In the genomic region with DNA sequence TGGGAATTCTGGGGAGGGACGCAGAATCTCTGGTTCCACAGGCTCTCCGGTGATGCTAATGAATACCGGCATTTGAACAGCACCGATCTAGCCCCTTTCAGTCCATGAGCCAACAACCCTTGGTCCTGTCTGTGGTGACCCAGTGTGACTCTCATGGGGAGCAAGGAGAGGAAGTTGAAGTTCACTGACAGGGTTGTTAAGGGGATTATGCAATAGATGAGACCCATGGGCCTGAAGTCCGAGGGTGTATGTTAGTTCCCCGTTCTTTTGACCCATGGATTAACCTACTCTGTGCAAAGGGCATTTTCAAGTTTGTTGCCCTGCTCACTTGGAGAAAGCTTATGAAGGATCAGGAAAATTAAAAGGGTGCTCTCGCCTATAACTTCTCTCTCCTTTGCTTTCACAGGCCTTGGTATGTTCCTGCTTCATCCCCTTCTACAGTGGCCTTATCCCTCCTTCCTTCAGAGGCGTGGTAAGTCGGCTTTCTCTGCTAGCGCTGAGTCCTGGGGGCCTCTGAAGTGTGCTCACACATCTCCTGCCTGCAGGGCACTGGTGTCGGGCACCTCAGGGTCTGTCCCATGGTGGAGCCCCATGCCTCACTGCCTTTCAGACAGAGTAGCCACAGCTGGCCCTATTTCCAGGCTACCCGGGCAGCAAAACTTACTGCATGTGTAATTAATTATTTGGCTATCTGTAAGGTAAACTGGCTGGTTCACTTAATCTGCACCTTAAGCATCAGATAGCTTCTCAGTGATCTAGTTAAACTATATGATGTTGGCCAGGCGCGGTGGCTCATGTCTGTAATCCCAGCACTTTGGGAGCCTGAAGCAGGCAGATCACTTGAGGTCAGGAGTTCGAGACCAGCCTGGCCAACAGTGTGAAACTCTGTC, we compare ENCODE assay signal across 34 cellular contexts. TPM values are rescaled to one million over a fixed set of nuclear protein-coding genes. Genes with fewer than 3 reads are reported as not detected.
DNase-seq lines count a peak whose midpoint lies in the region; ATAC-seq, FAIRE-seq and TF ChIP-seq lines count a peak whose summit lies in the region.
"Had no signal": no experiment of that assay in that cellular context is flagged by ENCODE, and none has a peak within 500 bp of the region (broad histone marks: within the 10 kb centered on the region; RNA-seq: fewer than 3 reads in every experiment).

No MANE protein-coding gene starts in this region.

- no peaks in the 10 kb centered on the region for H3K4me1 Mint-ChIP-seq in activated T-helper 1 cell treated with anti-CD3 and anti-CD28 coated beads, Interleukin-12 subunit alpha, Interleukin-12 subunit beta, Interleukin-2, Interleukin-4 antibody, amounts not matched to agents 30 ng/mL and 10 ng/mL and 1 ng/mL, durations not matched to agents 14 hours and 24 hours and 36 hours (ENCODE audit: low read depth)
- peaks cover 17 to 22% of the 10 kb centered on the region in 2 experiments for H3K4me1 Mint-ChIP-seq in H9

- H3K27me3 ChIP-seq in bronchial epithelial cell (ENCODE audit: control insufficient read depth, insufficient read depth, low read length) (no peaks in the 10 kb centered on the region), small intestine (ENCODE audit: control insufficient read depth in 2 of 2, insufficient read depth in 2 of 2, low read length in 2 of 2) (no peaks in the 10 kb centered on the region), tibial nerve (peaks cover 0 to 15% of the 10 kb centered on the region in 2 donors), H9 (ENCODE audit: insufficient read depth, low read length) (no peaks in the 10 kb centered on the region)
- H3K27me3 ChIP-seq: right atrium auricular region had no signal

- H3K4ac ChIP-seq in H9 (ENCODE audit: low read depth, low read length) = no peak overlapping the region

- FAIRE-seq in bronchial epithelial cell (lab: Jason Lieb, UNC) = peak; percentile 60
- FAIRE-seq in small intestine (lab: Jason Lieb, UNC) = no peak
- FAIRE-seq: colon, GM12891 had no signal

- no peaks in the 10 kb centered on the region; the same call in 1 of the 2 replicates for H3K4me1 ChIP-seq in HEK293 (ENCODE audit: control insufficient read depth, insufficient read depth, low read length)
- H3K4me1 ChIP-seq in small intestine (ENCODE audit: control insufficient read depth in 2 of 2, insufficient read depth in 1 of 2, low read depth in 1 of 2, low read length in 1 of 2) = no peaks in the 10 kb centered on the region
- peaks cover 0 to 8% (median 3%) of the 10 kb centered on the region in 4 donors for H3K4me1 ChIP-seq in tibial nerve
- H3K4me1 ChIP-seq in H9 (ENCODE audit: insufficient read depth, low read length) = no peaks in the 10 kb centered on the region; the same call in 1 of the 2 replicates
- H3K4me1 ChIP-seq: parathyroid adenoma had no signal

- no peaks in the 10 kb centered on the region; the same call in 1 of the 2 replicates for H3K79me2 ChIP-seq in H9 (ENCODE audit: insufficient read depth, low read length)
- H3K79me2 ChIP-seq: parathyroid adenoma had no signal

- DNase-seq in NOMO-1 treated with dmso at 0.1 percent for 144 hours (lab: John Stamatoyannopoulos, UW; ENCODE audit: unreplicated experiment) (peak; percentile 64), bronchial epithelial cell (ENCODE audit: low read depth) (no peak), small intestine (peak; percentile 25), tibial nerve (ENCODE audit: low spot score in 2 of 2) (no peak), H9 (no peak)
- DNase-seq in activated T-helper 1 cell treated with anti-CD3 and anti-CD28 coated beads, Interleukin-12 subunit alpha, Interleukin-12 subunit beta, Interleukin-2, Interleukin-4 antibody, amounts not matched to agents 30 ng/mL and 10 ng/mL and 1 ng/mL, durations not matched to agents 14 hours and 24 hours and 36 hours (ENCODE audit: low spot score) = no peak
- DNase-seq: activated CD4-positive, alpha-beta memory T cell treated with anti-CD3 and anti-CD28 coated beads, Interleukin-2, amount 10 ng/mL, durations not matched to agents 7 days and 5 days; anterior cingulate cortex; CD4-positive, alpha-beta memory T cell; effector CD8-positive, alpha-beta T cell; EL; islet precursor cell; NCI-H146; NCI-H446; NCI-H774; PC-9; SHP77 treated with DMSO at 0.1 percent for 48 hours; spleen; stimulated activated CD4-positive, alpha-beta T cell treated with anti-CD3 and anti-CD28 coated beads, Interleukin-2, amount 100 ng/mL, for 48 hours had no signal

- H3K36me3 Mint-ChIP-seq in activated T-helper 1 cell treated with anti-CD3 and anti-CD28 coated beads, Interleukin-12 subunit alpha, Interleukin-12 subunit beta, Interleukin-2, Interleukin-4 antibody, amounts not matched to agents 30 ng/mL and 10 ng/mL and 1 ng/mL, durations not matched to agents 14 hours and 24 hours and 36 hours (ENCODE audit: low read depth) = no peaks in the 10 kb centered on the region
- peaks cover 53 to 66% (median 64%) of the 10 kb centered on the region in 3 experiments for H3K36me3 Mint-ChIP-seq in H9 (ENCODE audit: insufficient read depth in 1 of 3, low read depth in 3 of 3)
- H3K36me3 Mint-ChIP-seq: activated naive CD4-positive, alpha-beta T cell treated with anti-CD3 and anti-CD28 coated beads, Interleukin-2, amount 50 U/mL, for 72 hours; CD4-positive, alpha-beta memory T cell had no signal

- CTCF ChIA-PET in HEK293 (lab: Yijun Ruan, JAX) = interaction anchor here (0.8 to 8.8 kb wide), 2 partner anchors 16 to 22 kb away, joined by 3 to 60 read pairs; no protein-coding TSS in a partner anchor

- H3K18ac ChIP-seq in H9 (ENCODE audit: insufficient read length, low read depth, low read length) = no peak overlapping the region

- no peak overlapping the region for H4K5ac ChIP-seq in H9 (ENCODE audit: insufficient read length, low read depth, low read length)

- H2AFZ ChIP-seq in H9 (ENCODE audit: low read length) = no peak overlapping the region
- H2AFZ ChIP-seq: parathyroid adenoma, PC-9 had no signal

- no peak overlapping the region for H2BK12ac ChIP-seq in H9 (ENCODE audit: insufficient read length, low read depth, low read length)

- no peak for TF ChIP-seq CTCF in HEK293 (tag by site-specific recombination; IDR thresholded peaks at IDR 0.05)
- no peak for TF ChIP-seq CTCF in bronchial epithelial cell (IDR thresholded peaks at IDR 0.05; ENCODE audit: insufficient read depth, low read length, severe bottlenecking)
- TF ChIP-seq CTCF in tibial nerve (IDR thresholded peaks at IDR 0.05) = no peak
- no peak for TF ChIP-seq CTCF in H9 (conservative IDR thresholded peaks at IDR 0.05)

- WGBS in small intestine, 3 donors = 82 to 84% (median 83%) methylated on average over 15 of the region's 15 CpGs
- WGBS in tibial nerve, 2 donors = 80 to 85% methylated on average over 15 of the region's 15 CpGs
- no CpG with 5 or more reads among the region's 15 CpGs for whole genome bisulfite sequencing in H9 (ENCODE audit: extremely low coverage, insufficient read length, low lambda C conversion rate)

- intact Hi-C loops in activated T-helper 1 cell treated with anti-CD3 and anti-CD28 coated beads, Interleukin-12 subunit alpha, Interleukin-12 subunit beta, Interleukin-2, Interleukin-4 antibody, amounts not matched to agents 30 ng/mL and 10 ng/mL and 1 ng/mL, durations not matched to agents 14 hours and 24 hours and 36 hours (cut with micrococcal nuclease) = no loop called here

- H3K4me3 ChIP-seq in HEK293 (ENCODE audit: low read depth, low read length) (no peak overlapping the region), bronchial epithelial cell (ENCODE audit: low read depth, low read length) (no peak overlapping the region), small intestine (ENCODE audit: low read depth in 1 of 2, low read length in 2 of 2) (no peak overlapping the region), tibial nerve (no peak overlapping the region)
- H3K4me3 ChIP-seq: lung, PC-9, right atrium auricular region, spleen had no signal

- H3K4me2 ChIP-seq in H9 (ENCODE audit: insufficient read depth, insufficient read length, low read length) = no peak overlapping the region
- H3K4me2 ChIP-seq: PC-9 had no signal

- H4K8ac ChIP-seq in H9 (replicated peaks; ENCODE audit: insufficient read length, low read depth, low read length) = no peak overlapping the region

- H3K14ac ChIP-seq in H9 (ENCODE audit: insufficient read depth, low read length) = no peak overlapping the region

- no peak overlapping the region for H2BK120ac ChIP-seq in H9 (ENCODE audit: low read depth, low read length, poor library complexity, severe bottlenecking)

- no peaks in the 10 kb centered on the region for H3K9me3 Mint-ChIP-seq in activated T-helper 1 cell treated with anti-CD3 and anti-CD28 coated beads, Interleukin-12 subunit alpha, Interleukin-12 subunit beta, Interleukin-2, Interleukin-4 antibody, amounts not matched to agents 30 ng/mL and 10 ng/mL and 1 ng/mL, durations not matched to agents 14 hours and 24 hours and 36 hours
- no peaks in the 10 kb centered on the region; a peak in 1 of 5 replicates for H3K9me3 Mint-ChIP-seq in H9
- H3K9me3 Mint-ChIP-seq: activated CD4-positive, alpha-beta memory T cell treated with anti-CD3 and anti-CD28 coated beads, Interleukin-2, amount 10 ng/mL, durations not matched to agents 7 days and 5 days; activated naive CD4-positive, alpha-beta T cell treated with anti-CD3 and anti-CD28 coated beads, Interleukin-2, amount 50 U/mL, for 72 hours; CD4-positive, alpha-beta memory T cell; T-helper 1 cell treated with Interleukin-12 subunit alpha and Interleukin-12 subunit beta and Interleukin-4 antibody, amounts not matched to agents 30 μg/mL and 1 μg/mL, for 36 hours had no signal

- H3K27ac Mint-ChIP-seq in activated T-helper 1 cell treated with anti-CD3 and anti-CD28 coated beads, Interleukin-12 subunit alpha, Interleukin-12 subunit beta, Interleukin-2, Interleukin-4 antibody, amounts not matched to agents 30 ng/mL and 10 ng/mL and 1 ng/mL, durations not matched to agents 14 hours and 24 hours and 36 hours = no peak overlapping the region
- peak overlapping the region in 1 of 3 experiments; percentile 62; a peak in 2 of 7 replicates for H3K27ac Mint-ChIP-seq in H9
- H3K27ac Mint-ChIP-seq: activated CD4-positive, alpha-beta memory T cell treated with anti-CD3 and anti-CD28 coated beads, Interleukin-2, amount 10 ng/mL, durations not matched to agents 7 days and 5 days; T-helper 1 cell treated with Interleukin-12 subunit alpha and Interleukin-12 subunit beta and Interleukin-4 antibody, amounts not matched to agents 30 μg/mL and 1 μg/mL, for 36 hours had no signal

- no peak overlapping the region for H2AK5ac ChIP-seq in H9 (ENCODE audit: insufficient read length, low read length)

- peaks cover 0 to 17% of the 10 kb centered on the region in 2 experiments; a peak in 2 of 3 replicates for H3K36me3 ChIP-seq in HEK293 (ENCODE audit: control insufficient read depth in 2 of 2, insufficient read depth in 1 of 2, low read length in 2 of 2)
- H3K36me3 ChIP-seq in bronchial epithelial cell (ENCODE audit: control insufficient read depth, insufficient read depth, low read length) = no peaks in the 10 kb centered on the region
- H3K36me3 ChIP-seq in small intestine (ENCODE audit: control insufficient read depth in 2 of 2, insufficient read depth in 2 of 2, low read length in 2 of 2) = no peaks in the 10 kb centered on the region
- no peaks in the 10 kb centered on the region for H3K36me3 ChIP-seq in tibial nerve
- H3K36me3 ChIP-seq: right atrium auricular region, spleen had no signal

- no peak overlapping the region for H3K27ac ChIP-seq in HEK293 (ENCODE audit: extremely low read depth, low read depth, low read length)
- H3K27ac ChIP-seq in small intestine (ENCODE audit: low read depth in 1 of 2, low read length in 1 of 2) = no peak overlapping the region
- no peak overlapping the region for H3K27ac ChIP-seq in tibial nerve
- H3K27ac ChIP-seq in H9 (ENCODE audit: insufficient read length, low read depth, low read length) = no peak overlapping the region
- H3K27ac ChIP-seq: epithelial cell of prostate, parathyroid adenoma, PC-9, right atrium auricular region had no signal

- no peak overlapping the region for H2BK15ac ChIP-seq in H9 (ENCODE audit: low read depth, low read length)

- H2BK5ac ChIP-seq in H9 (ENCODE audit: insufficient read length, low read length) = no peak overlapping the region

- no peaks in the 10 kb centered on the region for H3K79me1 ChIP-seq in H9 (ENCODE audit: insufficient read depth, low read depth, low read length, poor library complexity, severe bottlenecking)

- no peaks in the 10 kb centered on the region for H4K20me1 ChIP-seq in H9 (ENCODE audit: control insufficient read depth, insufficient read depth, insufficient read length)

- no peak for TF ChIP-seq POLR2A in tibial nerve (IDR thresholded peaks at IDR 0.05)

- H3K27me3 Mint-ChIP-seq in activated T-helper 1 cell treated with anti-CD3 and anti-CD28 coated beads, Interleukin-12 subunit alpha, Interleukin-12 subunit beta, Interleukin-2, Interleukin-4 antibody, amounts not matched to agents 30 ng/mL and 10 ng/mL and 1 ng/mL, durations not matched to agents 14 hours and 24 hours and 36 hours (ENCODE audit: insufficient read depth) = peaks cover 10% of the 10 kb centered on the region
- no peaks in the 10 kb centered on the region for H3K27me3 Mint-ChIP-seq in H9 (ENCODE audit: low read depth)

- POLR2A ChIA-PET in HEK293 (lab: Yijun Ruan, JAX) = interaction anchor here (2.3 kb wide), 1 partner anchor 17 kb away, joined by 4 read pairs; no protein-coding TSS in a partner anchor

- H3K23ac ChIP-seq in H9 (ENCODE audit: insufficient read length, low read depth, low read length) = no peak overlapping the region

- H3K56ac ChIP-seq in H9 (ENCODE audit: insufficient read length, low read depth, low read length) = no peak overlapping the region

- H3K9me3 ChIP-seq in HEK293 (ENCODE audit: control insufficient read depth, insufficient read depth, low read depth, low read length) (no peaks in the 10 kb centered on the region), small intestine (ENCODE audit: control insufficient read depth, low read depth) (no peaks in the 10 kb centered on the region), tibial nerve (peaks cover 0 to 6% (median 0%) of the 10 kb centered on the region in 4 donors), H9 (ENCODE audit: control insufficient read depth, low read depth, low read length) (no peaks in the 10 kb centered on the region)
- H3K9me3 ChIP-seq: right atrium auricular region, spleen had no signal

- no peak overlapping the region for H3K4me3 Mint-ChIP-seq in activated T-helper 1 cell treated with anti-CD3 and anti-CD28 coated beads, Interleukin-12 subunit alpha, Interleukin-12 subunit beta, Interleukin-2, Interleukin-4 antibody, amounts not matched to agents 30 ng/mL and 10 ng/mL and 1 ng/mL, durations not matched to agents 14 hours and 24 hours and 36 hours
- 0 out of 5 replicates have a peak overlapping the region, but pooled peaks of 1 of the 2 experiments have one; percentile 31 for H3K4me3 Mint-ChIP-seq in H9
- H3K4me3 Mint-ChIP-seq: activated CD4-positive, alpha-beta memory T cell treated with anti-CD3 and anti-CD28 coated beads, Interleukin-2, amount 10 ng/mL, durations not matched to agents 7 days and 5 days; T-helper 1 cell treated with Interleukin-12 subunit alpha and Interleukin-12 subunit beta and Interleukin-4 antibody, amounts not matched to agents 30 μg/mL and 1 μg/mL, for 36 hours had no signal

- no peak overlapping the region for H3T11ph ChIP-seq in H9 (ENCODE audit: low read length)

- no peaks in the 10 kb centered on the region for H3K23me2 ChIP-seq in H9 (ENCODE audit: insufficient read length, low read depth, low read length, poor library complexity, severe bottlenecking)

- no peak for TF ChIP-seq EP300 in tibial nerve (IDR thresholded peaks at IDR 0.05)

- no peak overlapping the region for H2BK20ac ChIP-seq in H9 (ENCODE audit: low read depth, low read length, poor library complexity, severe bottlenecking)

- no peak overlapping the region for H4K91ac ChIP-seq in H9 (ENCODE audit: insufficient read length, low read depth, low read length)

- ATAC-seq in HG02678 (IDR thresholded peaks at IDR 0.05; ENCODE audit: unreplicated experiment) = no peak
- ATAC-seq: activated CD4-positive, CD25-positive, alpha-beta regulatory T cell treated with anti-CD3 and anti-CD28 coated beads, Interleukin-2, amount 50 U/mL, for 24 hours; activated naive CD4-positive, alpha-beta T cell treated with anti-CD3 and anti-CD28 coated beads, Interleukin-2, amount 50 U/mL, for 72 hours had no signal

- no peak overlapping the region for H3K9ac ChIP-seq in H9 (ENCODE audit: extremely low read depth, insufficient read length, low read length)
- H3K9ac ChIP-seq: parathyroid adenoma had no signal

RNA-seq across cellular contexts. Expression of gene PNPLA3, which starts 5.1 kb away (rescaled TPM):
- total RNA-seq in bronchial epithelial cell (1.3 and 1.7 TPM in 2 replicates), tibial nerve (1 to 10 TPM in 2 of 4 donors, under 1 TPM in 2; 0.44 to 9.3 (median 1.1) TPM), H9 (2021) (16.5 and 17.5 TPM in 2 replicates)
- 1 to 10 TPM in 1 of 3 donors, under 1 TPM in 1, not detected in 1; 0.22 to 4.0 TPM for polyA plus RNA-seq in small intestine
- 0.86 and 1.6 TPM in 2 replicates for total RNA-seq in activated T-helper 1 cell treated with anti-CD3 and anti-CD28 coated beads, Interleukin-12 subunit alpha, Interleukin-12 subunit beta, Interleukin-2, Interleukin-4 antibody, amounts not matched to agents 30 ng/mL and 10 ng/mL and 1 ng/mL, durations not matched to agents 14 hours and 24 hours and 36 hours
- total RNA-seq: CD4-positive, alpha-beta memory T cell had no signal
- polyA plus RNA-seq: CD4-positive, alpha-beta memory T cell had no signal

RNA-seq across cellular contexts. Expression of gene SAMM50, which starts 26.6 kb away (rescaled TPM):
- 28.7 and 32.6 TPM in 2 replicates for total RNA-seq in bronchial epithelial cell
- 10 to 100 TPM; 45.4 to 66.9 (median 64.6) TPM for polyA plus RNA-seq in small intestine
- 10 to 100 TPM; 24.3 to 29.4 (median 28.1) TPM for total RNA-seq in tibial nerve
- total RNA-seq in activated T-helper 1 cell treated with anti-CD3 and anti-CD28 coated beads, Interleukin-12 subunit alpha, Interleukin-12 subunit beta, Interleukin-2, Interleukin-4 antibody, amounts not matched to agents 30 ng/mL and 10 ng/mL and 1 ng/mL, durations not matched to agents 14 hours and 24 hours and 36 hours = 60.6 and 63.0 TPM in 2 replicates
- 56.6 and 57.2 TPM in 2 replicates for total RNA-seq in H9 (2021)

RNA-seq across cellular contexts. Expression of gene PNPLA5, which starts 36.9 kb away (rescaled TPM):
- total RNA-seq in bronchial epithelial cell = not detected in 2 replicates
- not detected for polyA plus RNA-seq in small intestine
- total RNA-seq in tibial nerve = not detected
- not detected in 2 replicates for total RNA-seq in activated T-helper 1 cell treated with anti-CD3 and anti-CD28 coated beads, Interleukin-12 subunit alpha, Interleukin-12 subunit beta, Interleukin-2, Interleukin-4 antibody, amounts not matched to agents 30 ng/mL and 10 ng/mL and 1 ng/mL, durations not matched to agents 14 hours and 24 hours and 36 hours
- 5.2 and 5.5 TPM in 2 replicates for total RNA-seq in H9 (2021)
- total RNA-seq: activated CD4-positive, alpha-beta memory T cell treated with anti-CD3 and anti-CD28 coated beads, Interleukin-2, amount 10 ng/mL, durations not matched to agents 7 days and 5 days; activated naive CD4-positive, alpha-beta T cell treated with anti-CD3 and anti-CD28 coated beads, Interleukin-2, amount 50 U/mL, for 72 hours; CD4-positive, alpha-beta memory T cell; lung; MCF 10A; mucosa of gallbladder; PC-9; right atrium auricular region; spleen; ureter had no signal
- polyA plus RNA-seq: CD4-positive, alpha-beta memory T cell; lung; neural cell; spleen had no signal

Comparison
In these comparisons a context has a peak if more than half of its experiments do, and no peak if none do; other contexts are left out.
1. DNase-seq: peak in NOMO-1 treated with dmso at 0.1 percent for 144 hours (single experiment) and small intestine (single experiment); none in bronchial epithelial cell (single experiment), tibial nerve (0 of 2), activated T-helper 1 cell treated with anti-CD3 and anti-CD28 coated beads, Interleukin-12 subunit alpha, Interleukin-12 subunit beta, Interleukin-2, Interleukin-4 antibody, amounts not matched to agents 30 ng/mL and 10 ng/mL and 1 ng/mL, durations not matched to agents 14 hours and 24 hours and 36 hours (single experiment) and H9 (single experiment).